8 cellular contexts compared by ENCODE assay signal in genomic region chr2:199850718-199851498, GRCh38. TPM values are rescaled to one million over a fixed set of nuclear protein-coding genes. Genes with fewer than 3 reads are reported as not detected.
DNase-seq lines count a peak whose midpoint lies in the region; ATAC-seq and TF ChIP-seq lines count a peak whose summit lies in the region.

TSS of gene FTCDNL1 (minus strand) at chr2:199851192. CDS start at chr2:199848962, 2,230 bp downstream.

- H3K4me3 ChIP-seq in trophoblast cell (ENCODE audit: low read depth, low read length): peak within 1 kb of the TSS; percentile 78
- peak within 1 kb of the TSS; percentile 55 to 77 (median 66) for H3K4me3 ChIP-seq in transverse colon

- H2BK120ac ChIP-seq in trophoblast cell (ENCODE audit: insufficient read depth, low read length, poor library complexity): peak within 1 kb of the TSS; percentile 71

- no peak within 1 kb of the TSS for H4K91ac ChIP-seq in trophoblast cell (ENCODE audit: low read depth, low read length)

- H3K27me3 Mint-ChIP-seq in activated naive CD4-positive, alpha-beta T cell treated with anti-CD3 and anti-CD28 coated beads for 36 hours (ENCODE audit: low read depth): no peaks in the 10 kb centered on the region
- H3K27me3 Mint-ChIP-seq in glutamatergic neuron (ENCODE audit: unreplicated experiment): peaks cover 8% of the 10 kb centered on the region

- H3K4me1 Mint-ChIP-seq in activated naive CD4-positive, alpha-beta T cell treated with anti-CD3 and anti-CD28 coated beads for 36 hours (ENCODE audit: low read depth): peaks cover 9% of the 10 kb centered on the region
- peaks cover 39% of the 10 kb centered on the region for H3K4me1 Mint-ChIP-seq in glutamatergic neuron (ENCODE audit: low read depth, unreplicated experiment)

- peak within 1 kb of the TSS; percentile 90 for H3K4me2 ChIP-seq in trophoblast cell (ENCODE audit: low read length)

- no peaks in the 10 kb centered on the region for H3K27me3 ChIP-seq in trophoblast cell (ENCODE audit: insufficient read depth, low read length)
- no peaks in the 10 kb centered on the region for H3K27me3 ChIP-seq in transverse colon

- H2BK12ac ChIP-seq in trophoblast cell (ENCODE audit: low read length): no peak within 1 kb of the TSS

- DNase-seq in G401 (ENCODE audit: low spot score) (peak; percentile 23), SK-MEL-5 (ENCODE audit: low read depth, low spot score) (peak; percentile 74), glutamatergic neuron (peak; percentile 68), trophoblast cell (peak; percentile 56 to 61), transverse colon (peak; percentile 81)
- peak; percentile 67 for DNase-seq in activated naive CD4-positive, alpha-beta T cell treated with anti-CD3 and anti-CD28 coated beads for 36 hours

- H3K18ac ChIP-seq in trophoblast cell (ENCODE audit: low read length): peak within 1 kb of the TSS; percentile 70

- TF ChIP-seq CTCF in glutamatergic neuron (IDR thresholded peaks at IDR 0.05; ENCODE audit: partially characterized antibody, unreplicated experiment) (peak; percentile 71), transverse colon (IDR thresholded peaks at IDR 0.05) (peak; percentile 44 to 63 (median 49))

- H3K36me3 ChIP-seq in trophoblast cell (ENCODE audit: control insufficient read depth in 1 of 2, insufficient read depth in 2 of 2, low read length in 2 of 2) (no peaks in the 10 kb centered on the region), transverse colon (no peaks in the 10 kb centered on the region)

- CTCF ChIA-PET in activated naive CD4-positive, alpha-beta T cell treated with anti-CD3 and anti-CD28 coated beads for 36 hours (lab: Charles Lee): interaction anchor here (1.5 kb wide), 1 partner anchor 10 kb away, joined by 6 read pairs; no protein-coding TSS in a partner anchor

- H3K27ac Mint-ChIP-seq in activated naive CD4-positive, alpha-beta T cell treated with anti-CD3 and anti-CD28 coated beads for 36 hours: peak within 1 kb of the TSS; percentile 88
- peak within 1 kb of the TSS; percentile 70 for H3K27ac Mint-ChIP-seq in glutamatergic neuron (ENCODE audit: unreplicated experiment)

- H3K79me2 ChIP-seq in trophoblast cell (ENCODE audit: control insufficient read depth, insufficient read depth, low read length, poor library complexity): peaks cover 2% of the 10 kb centered on the region

- H3K4me1 ChIP-seq in trophoblast cell (ENCODE audit: control insufficient read depth in 1 of 2, insufficient read depth in 2 of 2, low read length in 2 of 2): peaks cover 0 to 2% of the 10 kb centered on the region in 2 experiments
- peaks cover 0 to 12% (median 8%) of the 10 kb centered on the region in 4 donors for H3K4me1 ChIP-seq in transverse colon

- WGBS in trophoblast cell (ENCODE audit: extremely low coverage, insufficient coverage, insufficient read length): no CpG with 5 or more reads among the region's 80 CpGs
- 1 to 4% methylated on average over 4 to 66 of the region's 80 CpGs for WGBS in transverse colon (ENCODE audit: low coverage in 1 of 2), 2 donors

- H2AK5ac ChIP-seq in trophoblast cell (ENCODE audit: low read length): no peak within 1 kb of the TSS

- peak; percentile 97 for ATAC-seq in GM21723 (IDR thresholded peaks at IDR 0.05; ENCODE audit: unreplicated experiment)

- in situ Hi-C loops in G401 (cut with HindIII; ENCODE audit: low sequenced_read_pairs): no loop called here
- in situ Hi-C loops in SK-MEL-5 (cut with HindIII; ENCODE audit: low pct_unique_long_range_greater_than_20kb, low sequenced_read_pairs): no loop called here
- in situ Hi-C loops in transverse colon (cut with MboI; ENCODE audit: low pct_ligation_motif_present in 1 of 4, low pct_unique_long_range_greater_than_20kb in 1 of 4, low sequenced_read_pairs in 3 of 4): loop anchor here in 3 of 4 donors (10.0 to 25.0 kb wide), 3 partner anchors 139 to 1539 kb away; no protein-coding TSS in a partner anchor

- H3K36me3 Mint-ChIP-seq in activated naive CD4-positive, alpha-beta T cell treated with anti-CD3 and anti-CD28 coated beads for 36 hours (ENCODE audit: low read depth): no peaks in the 10 kb centered on the region
- H3K36me3 Mint-ChIP-seq in glutamatergic neuron (ENCODE audit: unreplicated experiment): no peaks in the 10 kb centered on the region

- H4K12ac ChIP-seq in trophoblast cell (ENCODE audit: low read depth, low read length): peak within 1 kb of the TSS; percentile 4

- no peaks in the 10 kb centered on the region for H3K9me3 ChIP-seq in trophoblast cell (ENCODE audit: insufficient read depth, low read depth, low read length)
- H3K9me3 ChIP-seq in transverse colon: no peaks in the 10 kb centered on the region

- peaks cover 4% of the 10 kb centered on the region for H3K79me1 ChIP-seq in trophoblast cell (ENCODE audit: low read length)

- peak within 1 kb of the TSS; percentile 8 for H3K9ac ChIP-seq in trophoblast cell (ENCODE audit: low read length)

- H3K23ac ChIP-seq in trophoblast cell (ENCODE audit: low read length): no peak within 1 kb of the TSS

- TF ChIP-seq EP300 in Ishikawa (IDR thresholded peaks at IDR 0.05; ENCODE audit: borderline replicate concordance): no peak
- TF ChIP-seq EP300 in transverse colon (IDR thresholded peaks at IDR 0.05; ENCODE audit: low read depth): no peak

- peak within 1 kb of the TSS; percentile 48 for H3K4ac ChIP-seq in trophoblast cell (ENCODE audit: low read depth, low read length)

- no peaks in the 10 kb centered on the region for H3K9me3 Mint-ChIP-seq in activated naive CD4-positive, alpha-beta T cell treated with anti-CD3 and anti-CD28 coated beads for 36 hours
- H3K9me3 Mint-ChIP-seq in glutamatergic neuron (ENCODE audit: unreplicated experiment): peaks cover 9% of the 10 kb centered on the region

- peak within 1 kb of the TSS; percentile 98 for H2AFZ ChIP-seq in trophoblast cell (ENCODE audit: insufficient read depth, low read length, poor library complexity)

- no peak within 1 kb of the TSS for H2BK5ac ChIP-seq in trophoblast cell (ENCODE audit: low read depth, low read length, poor library complexity)

- H3K14ac ChIP-seq in trophoblast cell (ENCODE audit: low read length): no peak within 1 kb of the TSS

- TF ChIP-seq POLR2A in transverse colon (IDR thresholded peaks at IDR 0.05): no peak

- TF ChIP-seq RAD21 in Ishikawa (IDR thresholded peaks at IDR 0.05; ENCODE audit: low read depth): no peak

- intact Hi-C loops in activated naive CD4-positive, alpha-beta T cell treated with anti-CD3 and anti-CD28 coated beads for 36 hours (cut with micrococcal nuclease): loop anchor here (1.0 to 10.0 kb wide), 4 partner anchors 60 to 386 kb away; partner anchors contain the start of genes C2orf69, MAIP1 and TYW5
- intact Hi-C loops in transverse colon (cut with DNase I; ENCODE audit: low total_unique reads): no loop called here

- peak within 1 kb of the TSS; percentile 87 for H4K8ac ChIP-seq in trophoblast cell (ENCODE audit: low read depth, low read length)

- peak within 1 kb of the TSS; percentile 96 for H3K4me3 Mint-ChIP-seq in activated naive CD4-positive, alpha-beta T cell treated with anti-CD3 and anti-CD28 coated beads for 36 hours
- H3K4me3 Mint-ChIP-seq in glutamatergic neuron (ENCODE audit: unreplicated experiment): peak within 1 kb of the TSS; percentile 96

- H3K27ac ChIP-seq in trophoblast cell (ENCODE audit: low read depth, low read length): no peak within 1 kb of the TSS
- H3K27ac ChIP-seq in transverse colon: peak within 1 kb of the TSS; percentile 66 to 79 (median 68)

TF ChIP-seq in Ishikawa, 13 proteins besides CTCF, POLR2A, EP300 and RAD21:
- TF ChIP-seq, protein P1, sequence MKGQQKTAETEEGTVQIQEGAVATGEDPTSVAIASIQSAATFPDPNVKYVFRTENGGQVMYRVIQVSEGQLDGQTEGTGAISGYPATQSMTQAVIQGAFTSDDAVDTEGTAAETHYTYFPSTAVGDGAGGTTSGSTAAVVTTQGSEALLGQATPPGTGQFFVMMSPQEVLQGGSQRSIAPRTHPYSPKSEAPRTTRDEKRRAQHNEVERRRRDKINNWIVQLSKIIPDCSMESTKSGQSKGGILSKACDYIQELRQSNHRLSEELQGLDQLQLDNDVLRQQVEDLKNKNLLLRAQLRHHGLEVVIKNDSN (IDR thresholded peaks at IDR 0.05): peak; percentile 76
- TF ChIP-seq MAX (IDR thresholded peaks at IDR 0.05) (peak; percentile 84), YY1 (IDR thresholded peaks at IDR 0.05; ENCODE audit: low read depth) (no peak)

RNA-seq across cellular contexts. Expression of gene FTCDNL1, which starts in this region (rescaled TPM):
- total RNA-seq in G401 (2014; rRNA removed; shearing (Covaris generic)): 0.10 TPM in 1 of 2 replicates, not detected in the other
- 5.6 and 7.6 TPM in 2 replicates for total RNA-seq in SK-MEL-5 (2014; rRNA removed; shearing (Covaris generic))
- 5.8 and 8.4 TPM in 2 replicates for polyA plus RNA-seq in SK-MEL-5 (2015; cell fraction: cytosol; rRNA removed)
- polyA plus RNA-seq in SK-MEL-5 (2015; cell fraction: nucleus; rRNA removed): 1.3 and 1.6 TPM in 2 replicates
- 1 to 10 TPM; 3.8 to 5.2 TPM for total RNA-seq in activated naive CD4-positive, alpha-beta T cell treated with anti-CD3 and anti-CD28 coated beads for 36 hours
- total RNA-seq in glutamatergic neuron (ENCODE audit: unreplicated experiment) (0.74 TPM), transverse colon (1 to 10 TPM in 2 of 4 donors, not detected in 2; 1.8 to 2.7 TPM)
- 0.22 TPM in 2 replicates for polyA plus RNA-seq in trophoblast cell (2013)

Comparison
In these comparisons a context has a peak if more than half of its experiments do, and no peak if none do; other contexts are left out.
1. Peak in DNase-seq in G401; RNA of the gene not detected or under 1 TPM.
2. Peak in DNase-seq in glutamatergic neuron; RNA of the gene not detected or under 1 TPM.
3. DNase-seq: peak in every context shown above with its lines; median percentile 81 in transverse colon; 74 in SK-MEL-5; 68 in glutamatergic neuron; 67 in activated naive CD4-positive, alpha-beta T cell treated with anti-CD3 and anti-CD28 coated beads for 36 hours; 58 in trophoblast cell; 23 in G401.
4. in situ Hi-C loops: an anchor here in transverse colon (10.0 to 25.0 kb wide); none called in G401 and SK-MEL-5.